ENCODE assay signal across 8 cellular contexts in genomic region chr11:62552931-62553838, GRCh38. TPM values are rescaled to one million over a fixed set of nuclear protein-coding genes. Genes with fewer than 3 reads are reported as not detected.
A peak's percentile ranks its signal among the peaks of the same experiment; 100 is the strongest.
DNase-seq lines count a peak whose midpoint lies in the region; TF ChIP-seq lines count a peak whose summit lies in the region.

No MANE protein-coding gene starts in this region.

- POLR2A ChIA-PET in PC-9 (lab: Charles Lee; ENCODE audit: unreplicated experiment) = interaction anchor here (0.6 to 1.7 kb wide), 11 partner anchors 7 to 158 kb away, joined by 3 to 27 read pairs (median 4); partner anchors contain the start of genes C11orf98, CSKMT, EEF1G and MTA2

- in situ Hi-C loops in GM23248 (cut with MboI) = loop anchor here (10.0 kb wide), 1 partner anchor 158 kb away; no protein-coding TSS in a partner anchor

- H3K79me2 ChIP-seq in GM23248 (ENCODE audit: insufficient read depth) (peaks cover 54% of the 10 kb centered on the region), PC-9 (ENCODE audit: low read depth) (0 out of 2 replicates have a peak, but pooled peaks cover 14% of the 10 kb centered on the region)

- H4K20me1 ChIP-seq in GM23248 (ENCODE audit: insufficient read depth) = no peaks in the 10 kb centered on the region
- H4K20me1 ChIP-seq in PC-9 (ENCODE audit: insufficient read depth) = peaks cover 6% of the 10 kb centered on the region; the same call in 1 of the 2 replicates

- CTCF ChIA-PET in PC-9 (lab: Charles Lee) = interaction anchor here (0.5 to 1.8 kb wide), 4 partner anchors 9 to 128 kb away, joined by 3 to 16 read pairs (median 8); no protein-coding TSS in a partner anchor

- peak overlapping the region; percentile 44 for H3K4me3 Mint-ChIP-seq in activated naive CD8-positive, alpha-beta T cell treated with anti-CD3 and anti-CD28 coated beads for 36 hours
- peak overlapping the region; percentile 26 for H3K4me3 Mint-ChIP-seq in glutamatergic neuron (ENCODE audit: unreplicated experiment)

- DNase-seq in GM23248 = peak; percentile 98
- peak; percentile 93 to 97 for DNase-seq in PC-9
- peak; percentile 45 for DNase-seq in activated naive CD8-positive, alpha-beta T cell treated with anti-CD3 and anti-CD28 coated beads for 36 hours
- DNase-seq in glutamatergic neuron = no peak
- peak; percentile 95 for DNase-seq in posterior vena cava (ENCODE audit: low spot score)
- DNase-seq in HuH-7 (ENCODE audit: low spot score) = no peak
- no peak for DNase-seq in NAMALWA (ENCODE audit: low spot score)
- DNase-seq in NCI-H1930 (lab: John Stamatoyannopoulos, UW) = no peak

- H3K27ac Mint-ChIP-seq in activated naive CD8-positive, alpha-beta T cell treated with anti-CD3 and anti-CD28 coated beads for 36 hours = peak overlapping the region; percentile 89
- H3K27ac Mint-ChIP-seq in glutamatergic neuron (ENCODE audit: unreplicated experiment) = peak overlapping the region; percentile 59

- no peaks in the 10 kb centered on the region for H3K9me2 ChIP-seq in GM23248 (ENCODE audit: insufficient read depth)
- no peaks in the 10 kb centered on the region for H3K9me2 ChIP-seq in PC-9 (ENCODE audit: insufficient read depth)

- H3K4me1 ChIP-seq in GM23248 (ENCODE audit: insufficient read depth) (peaks cover 51% of the 10 kb centered on the region), PC-9 (replicated peaks; ENCODE audit: insufficient read depth) (peaks cover 88% of the 10 kb centered on the region)

- H3K27me3 ChIP-seq in GM23248 (replicated peaks; ENCODE audit: insufficient read depth) (no peaks in the 10 kb centered on the region), PC-9 (ENCODE audit: insufficient read depth, low read depth) (no peaks in the 10 kb centered on the region)

- 0 to 1% methylated on average over 14 to 16 of the region's 16 CpGs for WGBS in GM23248 (ENCODE audit: low coverage in 1 of 2, low lambda C conversion rate in 2 of 2, missing lambda C conversion rate in 2 of 2), 2 experiments

- BruUV-seq in PC-9 (replicated peaks; lab: Mats Ljungman, UMichigan) = TSS peak; percentile 46

- H3K36me3 ChIP-seq in GM23248 (ENCODE audit: low read depth) (no peaks in the 10 kb centered on the region), PC-9 (ENCODE audit: low read depth) (0 out of 2 replicates have a peak, but pooled peaks cover 5% of the 10 kb centered on the region)

- peaks cover 2% of the 10 kb centered on the region for H3K9me3 Mint-ChIP-seq in activated naive CD8-positive, alpha-beta T cell treated with anti-CD3 and anti-CD28 coated beads for 36 hours
- no peaks in the 10 kb centered on the region for H3K9me3 Mint-ChIP-seq in glutamatergic neuron (ENCODE audit: unreplicated experiment)

- intact Hi-C loops in PC-9 (cut with micrococcal nuclease; ENCODE audit: unreplicated experiment) = loop anchor here (5.0 kb wide), 2 partner anchors 39 to 289 kb away; partner anchors contain the start of gene TUT1
- intact Hi-C loops in posterior vena cava (cut with DNase I) = loop anchor here in 1 of 2 donors (10.0 kb wide), 1 partner anchor 748 kb away; no protein-coding TSS in a partner anchor

- peak overlapping the region; percentile 95 for H3K4me2 ChIP-seq in GM23248 (ENCODE audit: unreplicated experiment)
- H3K4me2 ChIP-seq in PC-9 = peak overlapping the region; percentile 95

- H3K36me3 Mint-ChIP-seq in activated naive CD8-positive, alpha-beta T cell treated with anti-CD3 and anti-CD28 coated beads for 36 hours = peaks cover 39% of the 10 kb centered on the region
- no peaks in the 10 kb centered on the region for H3K36me3 Mint-ChIP-seq in glutamatergic neuron (ENCODE audit: unreplicated experiment)

- H3K27ac ChIP-seq in GM23248 (peak overlapping the region; percentile 90), PC-9 (peak overlapping the region; percentile 92)

- H2AFZ ChIP-seq in GM23248 (peak overlapping the region; percentile 62), PC-9 (peak overlapping the region; percentile 74)

- H3K9ac ChIP-seq in GM23248 = peak overlapping the region; percentile 81

- H3K27me3 Mint-ChIP-seq in activated naive CD8-positive, alpha-beta T cell treated with anti-CD3 and anti-CD28 coated beads for 36 hours = peaks cover 3% of the 10 kb centered on the region
- peaks cover 8% of the 10 kb centered on the region for H3K27me3 Mint-ChIP-seq in glutamatergic neuron (ENCODE audit: unreplicated experiment)

- H3K9me3 ChIP-seq in GM23248 (ENCODE audit: low read depth) (no peaks in the 10 kb centered on the region), PC-9 (ENCODE audit: insufficient read depth, low read depth) (no peaks in the 10 kb centered on the region)

- TF ChIP-seq CTCF in PC-9 (conservative IDR thresholded peaks at IDR 0.05) (no peak), glutamatergic neuron (IDR thresholded peaks at IDR 0.05; ENCODE audit: partially characterized antibody, unreplicated experiment) (no peak)

- H3K4me1 Mint-ChIP-seq in activated naive CD8-positive, alpha-beta T cell treated with anti-CD3 and anti-CD28 coated beads for 36 hours = peaks cover 80% of the 10 kb centered on the region
- peaks cover 31% of the 10 kb centered on the region for H3K4me1 Mint-ChIP-seq in glutamatergic neuron (ENCODE audit: low read depth, unreplicated experiment)

- H3F3A ChIP-seq in GM23248 (ENCODE audit: insufficient read depth) = peaks cover 57% of the 10 kb centered on the region
- H3F3A ChIP-seq in PC-9 (ENCODE audit: insufficient read depth, low read depth) = peaks cover 88% of the 10 kb centered on the region

- H3K4me3 ChIP-seq in GM23248 (peak overlapping the region; percentile 72), PC-9 (peak overlapping the region; percentile 49; the same call in 1 of the 2 replicates)

RNA-seq across cellular contexts. Expression of gene AHNAK, which starts 6.6 kb away (rescaled TPM):
- total RNA-seq in GM23248 (2014; rRNA removed; shearing (Covaris generic)) = 548 and 557 TPM in 2 replicates
- 163 and 167 TPM in 2 replicates for polyA plus RNA-seq in GM23248 (2016; fragmentation: Nextera tagmentation; extraction: Ambion mirVana)
- total RNA-seq in PC-9 (2021) (632 and 734 TPM in 2 replicates), glutamatergic neuron (ENCODE audit: unreplicated experiment) (4.5 TPM), posterior vena cava (100 to 1,000 TPM; 938 to 955 TPM)
- total RNA-seq in activated naive CD8-positive, alpha-beta T cell treated with anti-CD3 and anti-CD28 coated beads for 36 hours = 10 to 100 TPM; 12.3 to 12.5 TPM

RNA-seq across cellular contexts. Expression of gene EEF1G, which starts 20.5 kb away (rescaled TPM):
- total RNA-seq in GM23248 (2014; rRNA removed; shearing (Covaris generic)) = 1,322 and 1,677 TPM in 2 replicates
- 533 and 544 TPM in 2 replicates for polyA plus RNA-seq in GM23248 (2016; fragmentation: Nextera tagmentation; extraction: Ambion mirVana)
- total RNA-seq in PC-9 (2021) (1,773 and 2,008 TPM in 2 replicates), glutamatergic neuron (ENCODE audit: unreplicated experiment) (928 TPM), posterior vena cava (100 to 1,000 TPM; 706 to 749 TPM)
- total RNA-seq in activated naive CD8-positive, alpha-beta T cell treated with anti-CD3 and anti-CD28 coated beads for 36 hours = 1,000 to 10,000 TPM; 1,924 to 1,929 TPM

RNA-seq across cellular contexts. Expression of gene TUT1, which starts 38.1 kb away (rescaled TPM):
- total RNA-seq in GM23248 (2014; rRNA removed; shearing (Covaris generic)) = 6.1 and 7.7 TPM in 2 replicates
- polyA plus RNA-seq in GM23248 (2016; fragmentation: Nextera tagmentation; extraction: Ambion mirVana) = 11.1 and 12.1 TPM in 2 replicates
- 39.3 and 40.5 TPM in 2 replicates for total RNA-seq in PC-9 (2021)
- total RNA-seq in activated naive CD8-positive, alpha-beta T cell treated with anti-CD3 and anti-CD28 coated beads for 36 hours = 10 to 100 TPM; 29.1 to 32.2 TPM
- 29.7 TPM for total RNA-seq in glutamatergic neuron (ENCODE audit: unreplicated experiment)
- 10 to 100 TPM; 10.7 to 14.1 TPM for total RNA-seq in posterior vena cava

RNA-seq across cellular contexts. Expression of gene MTA2, which starts 48.5 kb away (rescaled TPM):
- total RNA-seq in GM23248 (2014; rRNA removed; shearing (Covaris generic)) = 98.8 and 114 TPM in 2 replicates
- polyA plus RNA-seq in GM23248 (2016; fragmentation: Nextera tagmentation; extraction: Ambion mirVana) = 26.3 and 28.9 TPM in 2 replicates
- 96.6 and 120 TPM in 2 replicates for total RNA-seq in PC-9 (2021)
- total RNA-seq in activated naive CD8-positive, alpha-beta T cell treated with anti-CD3 and anti-CD28 coated beads for 36 hours = 100 to 1,000 TPM; 196 to 200 TPM
- 172 TPM for total RNA-seq in glutamatergic neuron (ENCODE audit: unreplicated experiment)
- 10 to 100 TPM; 56.5 to 67.2 TPM for total RNA-seq in posterior vena cava

RNA-seq across cellular contexts. Expression of gene EML3, which starts 59.4 kb away (rescaled TPM):
- 43.4 and 47.2 TPM in 2 replicates for total RNA-seq in GM23248 (2014; rRNA removed; shearing (Covaris generic))
- 32.8 and 34.8 TPM in 2 replicates for polyA plus RNA-seq in GM23248 (2016; fragmentation: Nextera tagmentation; extraction: Ambion mirVana)
- total RNA-seq in PC-9 (2021) (83.2 and 84.2 TPM in 2 replicates), glutamatergic neuron (ENCODE audit: unreplicated experiment) (26.7 TPM), posterior vena cava (10 to 100 TPM; 58.7 to 63.8 TPM)
- total RNA-seq in activated naive CD8-positive, alpha-beta T cell treated with anti-CD3 and anti-CD28 coated beads for 36 hours = 100 to 1,000 TPM; 112 to 121 TPM

Comparison
In these comparisons a context has a peak if more than half of its experiments do, and no peak if none do; other contexts are left out.
1. DNase-seq: peak in GM23248 (single experiment), PC-9 (2 of 2), activated naive CD8-positive, alpha-beta T cell treated with anti-CD3 and anti-CD28 coated beads for 36 hours (single experiment) and posterior vena cava (single experiment); none in glutamatergic neuron (single experiment), HuH-7 (single experiment), NAMALWA (single experiment) and NCI-H1930 (0 of 2).
2. RNA of gene AHNAK, which starts 6.6 kb away (total RNA-seq): 938 to 955 TPM in posterior vena cava, 632 to 734 TPM in PC-9 and 548 to 557 TPM in GM23248; 12.3 to 12.5 TPM in activated naive CD8-positive, alpha-beta T cell treated with anti-CD3 and anti-CD28 coated beads for 36 hours and 4.5 TPM in glutamatergic neuron (single experiment); every median in the first group is over 10 times any median in the second.